Comparison of ENCODE assay signal across 8 cellular contexts in genomic region chr3:122183521-122183892, GRCh38. TPM values are rescaled to one million over a fixed set of nuclear protein-coding genes. Genes with fewer than 3 reads are reported as not detected.
DNase-seq lines count a peak whose midpoint lies in the region; ATAC-seq, FAIRE-seq and TF ChIP-seq lines count a peak whose summit lies in the region.

Gene CASR, plus strand, starts transcription at chr3:122183668. Its CDS starts 70,522 bp downstream, at chr3:122254190.

- intact Hi-C loops in activated CD8-positive, alpha-beta T cell treated with anti-CD3 and anti-CD28 coated beads for 36 hours (cut with micrococcal nuclease) = no loop called here

- H3K27ac ChIP-seq in iPS-18a (ENCODE audit: low read length) = no peak within 1 kb of the TSS
- no peak within 1 kb of the TSS for H3K27ac ChIP-seq in smooth muscle cell (ENCODE audit: low read depth)

- H3K9me3 ChIP-seq in iPS-18a (ENCODE audit: control insufficient read depth, low read depth, low read length) = no peaks in the 10 kb centered on the region
- H3K9me3 ChIP-seq in smooth muscle cell (replicated peaks; ENCODE audit: low read depth) = no peaks in the 10 kb centered on the region

- H3K4me2 ChIP-seq in smooth muscle cell = peak within 1 kb of the TSS; percentile 80

- no peaks in the 10 kb centered on the region for H3F3A ChIP-seq in smooth muscle cell (ENCODE audit: low read depth)

- no peaks in the 10 kb centered on the region for H3K4me1 ChIP-seq in iPS-18a (ENCODE audit: control insufficient read depth, low read depth, low read length)
- H3K4me1 ChIP-seq in smooth muscle cell (ENCODE audit: low read depth) = peaks cover 3% of the 10 kb centered on the region

- POLR2A ChIA-PET in activated CD8-positive, alpha-beta T cell treated with anti-CD3 and anti-CD28 coated beads for 36 hours (lab: Charles Lee) = no interaction called here
- POLR2A ChIA-PET in activated CD8-positive, alpha-beta T cell treated with anti-CD3 and anti-CD28 coated beads, Interleukin-2, amount 10 ng/mL, durations not matched to agents 7 days and 5 days (lab: Charles Lee) = interaction anchor here (0.6 kb wide), 1 partner anchor 638 kb away, joined by 3 read pairs; the partner anchor contains the start of gene POLQ
- POLR2A ChIA-PET in activated CD4-positive, alpha-beta memory T cell treated with anti-CD3 and anti-CD28 coated beads, Interleukin-2, amount 10 ng/mL, durations not matched to agents 7 days and 5 days (lab: Charles Lee) = no interaction called here

- no peaks in the 10 kb centered on the region for H3K9me3 Mint-ChIP-seq in activated CD8-positive, alpha-beta T cell treated with anti-CD3 and anti-CD28 coated beads for 36 hours
- no peaks in the 10 kb centered on the region for H3K9me3 Mint-ChIP-seq in activated CD8-positive, alpha-beta T cell treated with anti-CD3 and anti-CD28 coated beads, Interleukin-2, amount 10 ng/mL, durations not matched to agents 7 days and 5 days (ENCODE audit: insufficient read depth)
- H3K9me3 Mint-ChIP-seq in activated CD4-positive, alpha-beta memory T cell treated with anti-CD3 and anti-CD28 coated beads, Interleukin-2, amount 10 ng/mL, durations not matched to agents 7 days and 5 days = peaks cover 2% of the 10 kb centered on the region

- H3K4me3 ChIP-seq in iPS-18a (ENCODE audit: low read length) (peak within 1 kb of the TSS; percentile 60), smooth muscle cell (peak within 1 kb of the TSS; percentile 32)

- H2AFZ ChIP-seq in smooth muscle cell (ENCODE audit: low read depth) = no peak within 1 kb of the TSS

- H3K27me3 ChIP-seq in iPS-18a (ENCODE audit: control insufficient read depth, insufficient read depth, low read length) (peaks cover 64% of the 10 kb centered on the region), smooth muscle cell (ENCODE audit: low read depth) (peaks cover 87% of the 10 kb centered on the region)

- H3K27me3 Mint-ChIP-seq in activated CD8-positive, alpha-beta T cell treated with anti-CD3 and anti-CD28 coated beads for 36 hours = peaks cover 67% of the 10 kb centered on the region
- H3K27me3 Mint-ChIP-seq in activated CD8-positive, alpha-beta T cell treated with anti-CD3 and anti-CD28 coated beads, Interleukin-2, amount 10 ng/mL, durations not matched to agents 7 days and 5 days (ENCODE audit: low read depth) = peaks cover 70% of the 10 kb centered on the region
- H3K27me3 Mint-ChIP-seq in activated CD4-positive, alpha-beta memory T cell treated with anti-CD3 and anti-CD28 coated beads, Interleukin-2, amount 10 ng/mL, durations not matched to agents 7 days and 5 days = peaks cover 75% of the 10 kb centered on the region

- 12% methylated on average over 14 of the region's 14 CpGs for WGBS in smooth muscle cell (ENCODE audit: low lambda C conversion rate)

- FAIRE-seq in frontal cortex (lab: Jason Lieb, UNC) = no peak

- H3K4me3 Mint-ChIP-seq in activated CD8-positive, alpha-beta T cell treated with anti-CD3 and anti-CD28 coated beads for 36 hours = peak within 1 kb of the TSS; percentile 24
- no peak within 1 kb of the TSS for H3K4me3 Mint-ChIP-seq in activated CD8-positive, alpha-beta T cell treated with anti-CD3 and anti-CD28 coated beads, Interleukin-2, amount 10 ng/mL, durations not matched to agents 7 days and 5 days
- peak within 1 kb of the TSS; percentile 65 for H3K4me3 Mint-ChIP-seq in activated CD4-positive, alpha-beta memory T cell treated with anti-CD3 and anti-CD28 coated beads, Interleukin-2, amount 10 ng/mL, durations not matched to agents 7 days and 5 days

- no peaks in the 10 kb centered on the region for H3K79me2 ChIP-seq in smooth muscle cell (ENCODE audit: low read depth)

- H3K36me3 ChIP-seq in iPS-18a (ENCODE audit: control insufficient read depth, low read depth, low read length) (no peaks in the 10 kb centered on the region), smooth muscle cell (ENCODE audit: low read depth) (no peaks in the 10 kb centered on the region)

- no peak within 1 kb of the TSS for H3K9ac ChIP-seq in iPS-18a (ENCODE audit: low read length)
- H3K9ac ChIP-seq in smooth muscle cell (ENCODE audit: low read depth) = no peak within 1 kb of the TSS

- CTCF ChIA-PET in activated CD8-positive, alpha-beta T cell treated with anti-CD3 and anti-CD28 coated beads for 36 hours (lab: Charles Lee) = no interaction called here
- CTCF ChIA-PET in activated CD8-positive, alpha-beta T cell treated with anti-CD3 and anti-CD28 coated beads, Interleukin-2, amount 10 ng/mL, durations not matched to agents 7 days and 5 days (lab: Charles Lee) = no interaction called here
- CTCF ChIA-PET in activated CD4-positive, alpha-beta memory T cell treated with anti-CD3 and anti-CD28 coated beads, Interleukin-2, amount 10 ng/mL, durations not matched to agents 7 days and 5 days (lab: Charles Lee) = interaction anchor here (0.7 kb wide), 1 partner anchor 35 kb away, joined by 3 read pairs; no protein-coding TSS in a partner anchor

- H4K20me1 ChIP-seq in smooth muscle cell (ENCODE audit: low read depth) = no peaks in the 10 kb centered on the region

- H3K4me1 Mint-ChIP-seq in activated CD8-positive, alpha-beta T cell treated with anti-CD3 and anti-CD28 coated beads for 36 hours (ENCODE audit: low read depth) = peaks cover 4% of the 10 kb centered on the region
- H3K4me1 Mint-ChIP-seq in activated CD8-positive, alpha-beta T cell treated with anti-CD3 and anti-CD28 coated beads, Interleukin-2, amount 10 ng/mL, durations not matched to agents 7 days and 5 days (ENCODE audit: low read depth) = peaks cover 4% of the 10 kb centered on the region
- peaks cover 10% of the 10 kb centered on the region for H3K4me1 Mint-ChIP-seq in activated CD4-positive, alpha-beta memory T cell treated with anti-CD3 and anti-CD28 coated beads, Interleukin-2, amount 10 ng/mL, durations not matched to agents 7 days and 5 days

- peak; percentile 5 for DNase-seq in activated CD8-positive, alpha-beta T cell treated with anti-CD3 and anti-CD28 coated beads for 36 hours
- DNase-seq in activated CD8-positive, alpha-beta T cell treated with anti-CD3 and anti-CD28 coated beads, Interleukin-2, amount 10 ng/mL, durations not matched to agents 7 days and 5 days = no peak
- peak; percentile 20 for DNase-seq in activated CD4-positive, alpha-beta memory T cell treated with anti-CD3 and anti-CD28 coated beads, Interleukin-2, amount 10 ng/mL, durations not matched to agents 7 days and 5 days
- DNase-seq in smooth muscle cell (lab: John Stamatoyannopoulos, UW; ENCODE audit: unreplicated experiment) = no peak
- DNase-seq in frontal cortex (ENCODE audit: low spot score in 2 of 2) = no peak
- no peak for DNase-seq in NCI-H526 treated with DMSO at 0.1 percent for 48 hours (lab: John Stamatoyannopoulos, UW)
- DNase-seq in SW480 (ENCODE audit: low spot score) = no peak

- no peak for TF ChIP-seq CTCF in activated CD8-positive, alpha-beta T cell treated with anti-CD3 and anti-CD28 coated beads for 36 hours (IDR thresholded peaks at IDR 0.05)
- no peak for TF ChIP-seq CTCF in smooth muscle cell (IDR thresholded peaks at IDR 0.05; ENCODE audit: borderline replicate concordance, insufficient read depth, poor library complexity, severe bottlenecking)

- H3K36me3 Mint-ChIP-seq in activated CD8-positive, alpha-beta T cell treated with anti-CD3 and anti-CD28 coated beads for 36 hours (ENCODE audit: low read depth) = no peaks in the 10 kb centered on the region
- no peaks in the 10 kb centered on the region for H3K36me3 Mint-ChIP-seq in activated CD8-positive, alpha-beta T cell treated with anti-CD3 and anti-CD28 coated beads, Interleukin-2, amount 10 ng/mL, durations not matched to agents 7 days and 5 days (ENCODE audit: low read depth)
- H3K36me3 Mint-ChIP-seq in activated CD4-positive, alpha-beta memory T cell treated with anti-CD3 and anti-CD28 coated beads, Interleukin-2, amount 10 ng/mL, durations not matched to agents 7 days and 5 days (ENCODE audit: low read depth) = peaks cover 4% of the 10 kb centered on the region

- H3K27ac Mint-ChIP-seq in activated CD8-positive, alpha-beta T cell treated with anti-CD3 and anti-CD28 coated beads for 36 hours = no peak within 1 kb of the TSS
- H3K27ac Mint-ChIP-seq in activated CD8-positive, alpha-beta T cell treated with anti-CD3 and anti-CD28 coated beads, Interleukin-2, amount 10 ng/mL, durations not matched to agents 7 days and 5 days = no peak within 1 kb of the TSS
- no peak within 1 kb of the TSS for H3K27ac Mint-ChIP-seq in activated CD4-positive, alpha-beta memory T cell treated with anti-CD3 and anti-CD28 coated beads, Interleukin-2, amount 10 ng/mL, durations not matched to agents 7 days and 5 days

- ATAC-seq in activated CD8-positive, alpha-beta T cell treated with anti-CD3 and anti-CD28 coated beads for 36 hours = peak; percentile 27
- no peak for ATAC-seq in activated CD8-positive, alpha-beta T cell treated with anti-CD3 and anti-CD28 coated beads, Interleukin-2, amount 10 ng/mL, durations not matched to agents 7 days and 5 days

RNA-seq across cellular contexts. Expression of gene CASR, which starts in this region (rescaled TPM):
- not detected for total RNA-seq in activated CD8-positive, alpha-beta T cell treated with anti-CD3 and anti-CD28 coated beads for 36 hours
- not detected for total RNA-seq in activated CD8-positive, alpha-beta T cell treated with anti-CD3 and anti-CD28 coated beads, Interleukin-2, amount 10 ng/mL, durations not matched to agents 7 days and 5 days
- total RNA-seq in activated CD4-positive, alpha-beta memory T cell treated with anti-CD3 and anti-CD28 coated beads, Interleukin-2, amount 10 ng/mL, durations not matched to agents 7 days and 5 days = under 1 TPM; 0.10 to 0.15 TPM
- total RNA-seq in smooth muscle cell = not detected in 2 replicates
- polyA plus RNA-seq in smooth muscle cell = not detected in 2 replicates
- not detected for total RNA-seq in frontal cortex

Comparison
In these comparisons a context has a peak if more than half of its experiments do, and no peak if none do; other contexts are left out.
1. Peak in DNase-seq and ATAC-seq in activated CD8-positive, alpha-beta T cell treated with anti-CD3 and anti-CD28 coated beads for 36 hours; RNA of the gene not detected or under 1 TPM.
2. Peak in DNase-seq in activated CD4-positive, alpha-beta memory T cell treated with anti-CD3 and anti-CD28 coated beads, Interleukin-2, amount 10 ng/mL, durations not matched to agents 7 days and 5 days; RNA of the gene not detected or under 1 TPM.